Comparison of ENCODE assay signal across 22 cellular contexts in genomic region chr7:96416599-96416998, GRCh38.
"Had no signal": no experiment of that assay in that cellular context is flagged by ENCODE, and none has a peak within 500 bp of the region (broad histone marks: within the 10 kb centered on the region; RNA-seq: fewer than 3 reads in every experiment).

No MANE protein-coding gene starts in this region.

- H3K4me1 Mint-ChIP-seq: activated B cell treated with CpG ODN at 0.5 μM for 24 hours; activated T-helper 17 cell treated with anti-CD3 and anti-CD28 coated beads, Interleukin-2, amount 50 U/mL, for 72 hours had no signal

- H3K27me3 ChIP-seq: tibial artery had no signal

- DNase-seq: activated B cell treated with CpG ODN at 0.5 μM for 24 hours; activated CD4-positive, alpha-beta memory T cell treated with anti-CD3 and anti-CD28 coated beads for 36 hours; activated CD4-positive, alpha-beta T cell treated with anti-CD3 and anti-CD28 coated beads for 4 hours; activated naive CD4-positive, alpha-beta T cell treated with Interleukin-2 at 50 U/mL for 16 hours; activated T-cell treated with anti-CD3 and anti-CD28 coated beads, Interleukin-2, amount 50 U/mL, for 1 hour; anterior cingulate cortex; caudate nucleus; effector memory CD8-positive, alpha-beta T cell; head of caudate nucleus; nephron progenitor cell; nucleus accumbens; retina; stimulated activated CD4-positive, alpha-beta T cell treated with anti-CD3 and anti-CD28 coated beads, Interleukin-2, amount 100 ng/mL, for 24 hours; stimulated activated naive CD8-positive, alpha-beta T cell treated with anti-CD3 and anti-CD28 coated beads, Interleukin-15, Interleukin-2, amounts not matched to agents 100 U/mL and 50 U/mL, for 24 hours; substantia nigra; tibial artery had no signal

- ATAC-seq: activated T-helper 17 cell treated with anti-CD3 and anti-CD28 coated beads, Interleukin-2, amount 50 U/mL, for 72 hours; effector memory CD8-positive, alpha-beta T cell; stimulated activated naive CD8-positive, alpha-beta T cell treated with anti-CD3 and anti-CD28 coated beads, Interleukin-15, Interleukin-2, amounts not matched to agents 100 U/mL and 50 U/mL, for 24 hours had no signal

- H3K9me3 Mint-ChIP-seq: activated B cell treated with CpG ODN at 0.5 μM for 24 hours; activated CD4-positive, alpha-beta memory T cell treated with anti-CD3 and anti-CD28 coated beads for 36 hours; activated T-helper 17 cell treated with anti-CD3 and anti-CD28 coated beads, Interleukin-2, amount 50 U/mL, for 72 hours; effector memory CD8-positive, alpha-beta T cell; nephron progenitor cell had no signal

- H3K4me3 ChIP-seq: lung, tibial artery had no signal

- H3K27ac ChIP-seq: epithelial cell of prostate, tibial artery had no signal

- H3K9me3 ChIP-seq: tibial artery had no signal

- H3K27ac Mint-ChIP-seq: activated B cell treated with CpG ODN at 0.5 μM for 24 hours; activated CD4-positive, alpha-beta memory T cell treated with anti-CD3 and anti-CD28 coated beads for 36 hours; activated T-helper 17 cell treated with anti-CD3 and anti-CD28 coated beads, Interleukin-2, amount 50 U/mL, for 72 hours; effector memory CD8-positive, alpha-beta T cell; nephron progenitor cell had no signal

- H3K4me3 Mint-ChIP-seq: activated B cell treated with CpG ODN at 0.5 μM for 24 hours; activated CD4-positive, alpha-beta memory T cell treated with anti-CD3 and anti-CD28 coated beads for 36 hours; activated T-helper 17 cell treated with anti-CD3 and anti-CD28 coated beads, Interleukin-2, amount 50 U/mL, for 72 hours; brain; effector memory CD8-positive, alpha-beta T cell; nephron progenitor cell had no signal

- H3K36me3 ChIP-seq: tibial artery had no signal

- H3K36me3 Mint-ChIP-seq: activated CD4-positive, alpha-beta memory T cell treated with anti-CD3 and anti-CD28 coated beads for 36 hours; brain had no signal

- FAIRE-seq: frontal cortex, urothelium cell line had no signal
